Comparison of ENCODE assay signal across 10 cellular contexts in genomic region chr1:192700834-192701271, GRCh38.
A peak's percentile ranks its signal among the peaks of the same experiment; 100 is the strongest.
DNase-seq lines count a peak whose midpoint lies in the region; ATAC-seq lines count a peak whose summit lies in the region.
"Had no signal": no experiment of that assay in that cellular context is flagged by ENCODE, and none has a peak within 500 bp of the region (broad histone marks: within the 10 kb centered on the region; RNA-seq: fewer than 3 reads in every experiment).

No MANE protein-coding gene starts in this region.

- H3K9me3 Mint-ChIP-seq in stimulated activated naive B cell treated with anti-CD40 and anti-IgM and Interleukin-4, amounts not matched to agents 10 μg/mL and 1 μg/mL and 100 μg/mL, for 72 hours, result no peaks in the 10 kb centered on the region
- H3K9me3 Mint-ChIP-seq: activated naive CD4-positive, alpha-beta T cell treated with anti-CD3 and anti-CD28 coated beads, Interleukin-2, amount 50 U/mL, for 24 hours; stimulated activated naive CD8-positive, alpha-beta T cell treated with anti-CD3 and anti-CD28 coated beads, Interleukin-15, Interleukin-2, amounts not matched to agents 100 ng/mL and 50 ng/mL, for 24 hours had no signal

- peaks cover 0 to 8% of the 10 kb centered on the region in 2 donors for H3K27me3 Mint-ChIP-seq in stimulated activated naive B cell treated with anti-CD40 and anti-IgM and Interleukin-4, amounts not matched to agents 10 μg/mL and 1 μg/mL and 100 μg/mL, for 72 hours
- H3K27me3 Mint-ChIP-seq: stimulated activated naive CD8-positive, alpha-beta T cell treated with anti-CD3 and anti-CD28 coated beads, Interleukin-15, Interleukin-2, amounts not matched to agents 100 ng/mL and 50 ng/mL, for 24 hours had no signal

- DNase-seq in HCEC 1CT, result peak; percentile 83
- DNase-seq in SIG-M5 treated with dmso at 0.1 percent for 504 hours (lab: John Stamatoyannopoulos, UW; ENCODE audit: unreplicated experiment), result peak; percentile 57
- DNase-seq in fibroblast of the conjunctiva (ENCODE audit: low read depth), result peak; percentile 40
- DNase-seq in stimulated activated naive B cell treated with anti-CD40 and anti-IgM and Interleukin-4, amounts not matched to agents 10 μg/mL and 1 μg/mL and 100 μg/mL, for 72 hours, result no peak
- DNase-seq in posterior vena cava (ENCODE audit: low spot score), result no peak
- no peak for DNase-seq in Ammon's horn (ENCODE audit: low spot score)
- DNase-seq: right cardiac atrium had no signal

- peak; percentile 27 to 29 for ATAC-seq in stimulated activated naive B cell treated with anti-CD40 and anti-IgM and Interleukin-4, amounts not matched to agents 10 μg/mL and 1 μg/mL and 100 μg/mL, for 72 hours (replicated peaks)
- ATAC-seq in HG03521 (IDR thresholded peaks at IDR 0.05; ENCODE audit: unreplicated experiment), result no peak
- ATAC-seq: right cardiac atrium had no signal

- intact Hi-C loops in posterior vena cava (cut with DNase I), result no loop called here

- no peaks in the 10 kb centered on the region for H3K36me3 Mint-ChIP-seq in stimulated activated naive B cell treated with anti-CD40 and anti-IgM and Interleukin-4, amounts not matched to agents 10 μg/mL and 1 μg/mL and 100 μg/mL, for 72 hours
- H3K36me3 Mint-ChIP-seq: activated naive CD4-positive, alpha-beta T cell treated with anti-CD3 and anti-CD28 coated beads, Interleukin-2, amount 50 U/mL, for 24 hours had no signal

- H3K4me1 Mint-ChIP-seq in stimulated activated naive B cell treated with anti-CD40 and anti-IgM and Interleukin-4, amounts not matched to agents 10 μg/mL and 1 μg/mL and 100 μg/mL, for 72 hours, result peaks cover 6 to 8% of the 10 kb centered on the region in 2 donors
- H3K4me1 Mint-ChIP-seq: activated naive CD4-positive, alpha-beta T cell treated with anti-CD3 and anti-CD28 coated beads, Interleukin-2, amount 50 U/mL, for 24 hours had no signal

- no peak overlapping the region for H3K27ac Mint-ChIP-seq in stimulated activated naive B cell treated with anti-CD40 and anti-IgM and Interleukin-4, amounts not matched to agents 10 μg/mL and 1 μg/mL and 100 μg/mL, for 72 hours
- H3K27ac Mint-ChIP-seq: activated naive CD4-positive, alpha-beta T cell treated with anti-CD3 and anti-CD28 coated beads, Interleukin-2, amount 50 U/mL, for 24 hours; stimulated activated naive CD8-positive, alpha-beta T cell treated with anti-CD3 and anti-CD28 coated beads, Interleukin-15, Interleukin-2, amounts not matched to agents 100 ng/mL and 50 ng/mL, for 24 hours had no signal

- no peak overlapping the region for H3K4me3 Mint-ChIP-seq in stimulated activated naive B cell treated with anti-CD40 and anti-IgM and Interleukin-4, amounts not matched to agents 10 μg/mL and 1 μg/mL and 100 μg/mL, for 72 hours
- H3K4me3 Mint-ChIP-seq: activated naive CD4-positive, alpha-beta T cell treated with anti-CD3 and anti-CD28 coated beads, Interleukin-2, amount 50 U/mL, for 24 hours; stimulated activated naive CD8-positive, alpha-beta T cell treated with anti-CD3 and anti-CD28 coated beads, Interleukin-15, Interleukin-2, amounts not matched to agents 100 ng/mL and 50 ng/mL, for 24 hours had no signal

Comparison
In these comparisons a context has a peak if more than half of its experiments do, and no peak if none do; other contexts are left out.
1. DNase-seq: peak in HCEC 1CT (single experiment), SIG-M5 treated with dmso at 0.1 percent for 504 hours (single experiment) and fibroblast of the conjunctiva (single experiment); none in stimulated activated naive B cell treated with anti-CD40 and anti-IgM and Interleukin-4, amounts not matched to agents 10 μg/mL and 1 μg/mL and 100 μg/mL, for 72 hours (single experiment), posterior vena cava (single experiment) and Ammon's horn (single experiment).